23 cellular contexts compared by ENCODE assay signal in the genomic region with DNA sequence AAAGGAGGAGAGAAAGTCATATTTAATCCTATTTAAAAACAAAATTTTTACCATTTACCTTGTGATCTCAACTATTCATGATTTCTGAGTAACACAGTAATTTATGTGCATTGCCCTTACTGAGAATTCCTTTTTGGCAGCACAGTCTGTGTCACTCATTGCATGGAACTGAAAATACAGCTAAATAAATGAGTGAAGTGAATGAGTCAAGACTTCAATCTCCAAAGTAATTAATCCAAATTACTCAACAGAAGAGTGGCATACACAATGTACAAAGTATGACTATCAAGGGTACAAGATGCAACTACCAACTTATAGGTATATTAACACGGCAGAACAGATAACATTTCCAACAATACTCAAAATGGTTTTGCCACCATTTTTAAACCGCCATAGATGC. TPM values are rescaled to one million over a fixed set of nuclear protein-coding genes. Genes with fewer than 3 reads are reported as not detected.
DNase-seq lines count a peak whose midpoint lies in the region; ATAC-seq and TF ChIP-seq lines count a peak whose summit lies in the region.
"Had no signal": no experiment of that assay in that cellular context is flagged by ENCODE, and none has a peak within 500 bp of the region (broad histone marks: within the 10 kb centered on the region; RNA-seq: fewer than 3 reads in every experiment).

No MANE protein-coding gene starts in this region.

- TF ChIP-seq CTCF in foreskin keratinocyte (conservative IDR thresholded peaks at IDR 0.05): no peak

- DNase-seq in activated T-cell treated with anti-CD3 and anti-CD28 coated beads, Interleukin-2, amount 50 U/mL, for 72 hours: no peak
- no peak for DNase-seq in activated T-cell treated with anti-CD3 and anti-CD28 coated beads, Interleukin-2, amount 50 U/mL, for 48 hours
- DNase-seq in foreskin keratinocyte: no peak
- DNase-seq: activated CD8-positive, alpha-beta memory T cell treated with anti-CD3 and anti-CD28 coated beads, Interleukin-2, amount 50 U/mL, for 48 hours; activated naive CD4-positive, alpha-beta T cell treated with anti-CD3 and anti-CD28 coated beads for 36 hours; C1 segment of cervical spinal cord; DND-41; foreskin fibroblast; Karpas-422; left colon; NCI-H187; NCI-H69; stimulated activated CD4-positive, alpha-beta T cell treated with anti-CD3 and anti-CD28 coated beads, Interleukin-1b, Interleukin-23, amount 100 ng/mL, for 48 hours; T-cell; testis had no signal

- H3K4me3 Mint-ChIP-seq in activated T-cell treated with anti-CD3 and anti-CD28 coated beads, Interleukin-2, amount 50 U/mL, for 72 hours: peak overlapping the region; percentile 24 to 36
- peak overlapping the region; percentile 92 for H3K4me3 Mint-ChIP-seq in activated T-helper 17 cell treated with anti-CD3 and anti-CD28 coated beads, Interleukin-2, amount 50 U/mL, for 72 hours
- H3K4me3 Mint-ChIP-seq in stimulated activated naive CD8-positive, alpha-beta T cell treated with anti-CD3 and anti-CD28 coated beads, Interleukin-15, Interleukin-2, amounts not matched to agents 100 ng/mL and 50 ng/mL, for 24 hours: no peak overlapping the region
- H3K4me3 Mint-ChIP-seq: activated naive CD4-positive, alpha-beta T cell treated with anti-CD3 and anti-CD28 coated beads for 36 hours; memory B cell; stimulated activated memory B cell treated with anti-CD40 and anti-IgM and Interleukin-4, amounts not matched to agents 10 μg/mL and 1 μg/mL and 100 μg/mL, for 72 hours; T-cell had no signal

- peak overlapping the region; percentile 87 for H3K27ac Mint-ChIP-seq in activated T-cell treated with anti-CD3 and anti-CD28 coated beads, Interleukin-2, amount 50 U/mL, for 72 hours
- peak overlapping the region; percentile 83 for H3K27ac Mint-ChIP-seq in activated T-helper 17 cell treated with anti-CD3 and anti-CD28 coated beads, Interleukin-2, amount 50 U/mL, for 72 hours
- H3K27ac Mint-ChIP-seq in stimulated activated naive CD8-positive, alpha-beta T cell treated with anti-CD3 and anti-CD28 coated beads, Interleukin-15, Interleukin-2, amounts not matched to agents 100 ng/mL and 50 ng/mL, for 24 hours: peak overlapping the region; percentile 13
- H3K27ac Mint-ChIP-seq: activated naive CD4-positive, alpha-beta T cell treated with anti-CD3 and anti-CD28 coated beads for 36 hours; memory B cell; stimulated activated memory B cell treated with anti-CD40 and anti-IgM and Interleukin-4, amounts not matched to agents 10 μg/mL and 1 μg/mL and 100 μg/mL, for 72 hours; T-cell had no signal

- H3K4me1 ChIP-seq in foreskin keratinocyte: peaks cover 9% of the 10 kb centered on the region

- no peak overlapping the region for H3K27ac ChIP-seq in foreskin keratinocyte
- H3K27ac ChIP-seq: SJSA1, skin epidermis, testis had no signal

- H3K27me3 Mint-ChIP-seq in activated T-cell treated with anti-CD3 and anti-CD28 coated beads, Interleukin-2, amount 50 U/mL, for 72 hours (ENCODE audit: low read depth): no peaks in the 10 kb centered on the region
- no peaks in the 10 kb centered on the region for H3K27me3 Mint-ChIP-seq in activated T-helper 17 cell treated with anti-CD3 and anti-CD28 coated beads, Interleukin-2, amount 50 U/mL, for 72 hours
- H3K27me3 Mint-ChIP-seq in stimulated activated naive CD8-positive, alpha-beta T cell treated with anti-CD3 and anti-CD28 coated beads, Interleukin-15, Interleukin-2, amounts not matched to agents 100 ng/mL and 50 ng/mL, for 24 hours: no peaks in the 10 kb centered on the region
- H3K27me3 Mint-ChIP-seq: memory B cell; stimulated activated memory B cell treated with anti-CD40 and anti-IgM and Interleukin-4, amounts not matched to agents 10 μg/mL and 1 μg/mL and 100 μg/mL, for 72 hours; T-cell had no signal

- no peaks in the 10 kb centered on the region for H3K9me3 Mint-ChIP-seq in activated T-cell treated with anti-CD3 and anti-CD28 coated beads, Interleukin-2, amount 50 U/mL, for 72 hours
- peaks cover 7% of the 10 kb centered on the region for H3K9me3 Mint-ChIP-seq in activated T-helper 17 cell treated with anti-CD3 and anti-CD28 coated beads, Interleukin-2, amount 50 U/mL, for 72 hours
- no peaks in the 10 kb centered on the region for H3K9me3 Mint-ChIP-seq in stimulated activated naive CD8-positive, alpha-beta T cell treated with anti-CD3 and anti-CD28 coated beads, Interleukin-15, Interleukin-2, amounts not matched to agents 100 ng/mL and 50 ng/mL, for 24 hours
- H3K9me3 Mint-ChIP-seq: activated naive CD4-positive, alpha-beta T cell treated with anti-CD3 and anti-CD28 coated beads for 36 hours; memory B cell; stimulated activated memory B cell treated with anti-CD40 and anti-IgM and Interleukin-4, amounts not matched to agents 10 μg/mL and 1 μg/mL and 100 μg/mL, for 72 hours; T-cell had no signal

- no peaks in the 10 kb centered on the region for H3K27me3 ChIP-seq in foreskin keratinocyte
- H3K27me3 ChIP-seq: SJSA1, testis had no signal

- peaks cover 28 to 59% of the 10 kb centered on the region in 2 donors for H3K36me3 Mint-ChIP-seq in activated T-cell treated with anti-CD3 and anti-CD28 coated beads, Interleukin-2, amount 50 U/mL, for 72 hours (ENCODE audit: insufficient read depth in 2 of 2)
- peaks cover 100% of the 10 kb centered on the region for H3K36me3 Mint-ChIP-seq in activated T-helper 17 cell treated with anti-CD3 and anti-CD28 coated beads, Interleukin-2, amount 50 U/mL, for 72 hours (ENCODE audit: low read depth)
- peaks cover 67% of the 10 kb centered on the region for H3K36me3 Mint-ChIP-seq in stimulated activated naive CD8-positive, alpha-beta T cell treated with anti-CD3 and anti-CD28 coated beads, Interleukin-15, Interleukin-2, amounts not matched to agents 100 ng/mL and 50 ng/mL, for 24 hours (ENCODE audit: low read depth)

- peaks cover 100% of the 10 kb centered on the region for H3K4me1 Mint-ChIP-seq in activated T-cell treated with anti-CD3 and anti-CD28 coated beads, Interleukin-2, amount 50 U/mL, for 72 hours (ENCODE audit: low read depth)
- H3K4me1 Mint-ChIP-seq in activated T-helper 17 cell treated with anti-CD3 and anti-CD28 coated beads, Interleukin-2, amount 50 U/mL, for 72 hours: peaks cover 69% of the 10 kb centered on the region
- H3K4me1 Mint-ChIP-seq in stimulated activated naive CD8-positive, alpha-beta T cell treated with anti-CD3 and anti-CD28 coated beads, Interleukin-15, Interleukin-2, amounts not matched to agents 100 ng/mL and 50 ng/mL, for 24 hours (ENCODE audit: low read depth): peaks cover 85% of the 10 kb centered on the region

- peak; percentile 69 to 79 for ATAC-seq in activated T-cell treated with anti-CD3 and anti-CD28 coated beads, Interleukin-2, amount 50 U/mL, for 72 hours (replicated peaks in 1 of 2)
- ATAC-seq in activated T-helper 17 cell treated with anti-CD3 and anti-CD28 coated beads, Interleukin-2, amount 50 U/mL, for 72 hours (replicated peaks): peak; percentile 87
- peak; percentile 58 for ATAC-seq in foreskin keratinocyte
- ATAC-seq in GM19397 (IDR thresholded peaks at IDR 0.05; ENCODE audit: unreplicated experiment): no peak
- no peak for ATAC-seq in HG03159 (IDR thresholded peaks at IDR 0.05; ENCODE audit: unreplicated experiment)
- ATAC-seq: left colon, T-cell had no signal

RNA-seq across cellular contexts. Expression of gene RYBP, which starts 8.8 kb away (rescaled TPM):
- total RNA-seq in activated T-cell treated with anti-CD3 and anti-CD28 coated beads, Interleukin-2, amount 50 U/mL, for 72 hours: 10 to 100 TPM; 59.2 to 66.6 TPM
- total RNA-seq in activated T-helper 17 cell treated with anti-CD3 and anti-CD28 coated beads, Interleukin-2, amount 50 U/mL, for 72 hours: 10 to 100 TPM; 24.1 to 41.3 TPM
- total RNA-seq in foreskin keratinocyte: 7.6 and 8.6 TPM in 2 replicates
- polyA plus RNA-seq in foreskin keratinocyte: 2.8 and 3.7 TPM in 2 replicates

Comparison
In these comparisons a context has a peak if more than half of its experiments do, and no peak if none do; other contexts are left out.
1. ATAC-seq: peak in activated T-cell treated with anti-CD3 and anti-CD28 coated beads, Interleukin-2, amount 50 U/mL, for 72 hours (2 of 2), activated T-helper 17 cell treated with anti-CD3 and anti-CD28 coated beads, Interleukin-2, amount 50 U/mL, for 72 hours (single experiment) and foreskin keratinocyte (single experiment); none in GM19397 (single experiment) and HG03159 (single experiment).
2. H3K27ac Mint-ChIP-seq: peak in every context shown above with its lines; median percentile 87 in activated T-cell treated with anti-CD3 and anti-CD28 coated beads, Interleukin-2, amount 50 U/mL, for 72 hours; 83 in activated T-helper 17 cell treated with anti-CD3 and anti-CD28 coated beads, Interleukin-2, amount 50 U/mL, for 72 hours; 13 in stimulated activated naive CD8-positive, alpha-beta T cell treated with anti-CD3 and anti-CD28 coated beads, Interleukin-15, Interleukin-2, amounts not matched to agents 100 ng/mL and 50 ng/mL, for 24 hours.